In genomic region chr21:31872452-31873274, GRCh38 we compare ENCODE assay signal across 8 cellular contexts. TPM values are rescaled to one million over a fixed set of nuclear protein-coding genes. Genes with fewer than 3 reads are reported as not detected.
DNase-seq lines count a peak whose midpoint lies in the region; ATAC-seq and TF ChIP-seq lines count a peak whose summit lies in the region.

Gene HUNK (plus strand): TSS chr21:31873020. CDS start chr21:31873675, 655 bp downstream.

- no peaks in the 10 kb centered on the region for H3K79me2 ChIP-seq in GM23248 (ENCODE audit: insufficient read depth)

- peaks cover 22% of the 10 kb centered on the region for H3K4me1 Mint-ChIP-seq in stimulated activated memory B cell treated with anti-CD40 and anti-IgM and Interleukin-4, amounts not matched to agents 10 μg/mL and 1 μg/mL and 100 μg/mL, for 72 hours
- no peaks in the 10 kb centered on the region for H3K4me1 Mint-ChIP-seq in HFFc6 (ENCODE audit: low read depth)

- POLR2A ChIA-PET in RWPE1 (lab: Yijun Ruan, JAX; ENCODE audit: low non-redundant PET) = no interaction called here

- DNase-seq in AG09309 (ENCODE audit: low read depth) = no peak
- peak; percentile 75 for DNase-seq in GM23248
- peak; percentile 95 for DNase-seq in NCI-H82 (lab: John Stamatoyannopoulos, UW)
- peak; percentile 12 to 32 for DNase-seq in cardiac fibroblast (ENCODE audit: low read depth in 2 of 2)
- peak; percentile 62 for DNase-seq in kidney tubule cell (ENCODE audit: low spot score)
- no peak for DNase-seq in HFFc6
- no peak for DNase-seq in RWPE1 (ENCODE audit: low spot score)

- H3K9me3 Mint-ChIP-seq in stimulated activated memory B cell treated with anti-CD40 and anti-IgM and Interleukin-4, amounts not matched to agents 10 μg/mL and 1 μg/mL and 100 μg/mL, for 72 hours = no peaks in the 10 kb centered on the region
- H3K9me3 Mint-ChIP-seq in HFFc6 = peaks cover 4% of the 10 kb centered on the region; the same call in 1 of the 2 replicates

- no peaks in the 10 kb centered on the region for H3K9me2 ChIP-seq in GM23248 (ENCODE audit: insufficient read depth)

- H3K36me3 Mint-ChIP-seq in stimulated activated memory B cell treated with anti-CD40 and anti-IgM and Interleukin-4, amounts not matched to agents 10 μg/mL and 1 μg/mL and 100 μg/mL, for 72 hours = no peaks in the 10 kb centered on the region
- H3K36me3 Mint-ChIP-seq in HFFc6 (ENCODE audit: low read depth) = no peaks in the 10 kb centered on the region

- peak within 1 kb of the TSS; percentile 88 for H2AFZ ChIP-seq in GM23248

- H3K27ac ChIP-seq in GM23248 (no peak within 1 kb of the TSS), RWPE1 (no peak within 1 kb of the TSS)

- no peaks in the 10 kb centered on the region for H3K9me3 ChIP-seq in GM23248 (ENCODE audit: low read depth)

- peaks cover 8% of the 10 kb centered on the region; the same call in 1 of the 2 replicates for H3K4me1 ChIP-seq in GM23248 (ENCODE audit: insufficient read depth)

- H3K27me3 ChIP-seq in GM23248 (replicated peaks; ENCODE audit: insufficient read depth) = peaks cover 12% of the 10 kb centered on the region

- H3K9ac ChIP-seq in GM23248 = peak within 1 kb of the TSS; percentile 55

- H3K4me3 ChIP-seq in AG09309 (ENCODE audit: control insufficient read depth, low read depth, low read length) (peak within 1 kb of the TSS; percentile 52), GM23248 (peak within 1 kb of the TSS; percentile 80), cardiac fibroblast (replicated peaks in 1 of 2; ENCODE audit: low read depth in 2 of 2, low read length in 2 of 2) (peak within 1 kb of the TSS; percentile 14 to 27)

- WGBS in GM23248 (ENCODE audit: low coverage in 1 of 2, low lambda C conversion rate in 2 of 2, missing lambda C conversion rate in 2 of 2), 2 experiments = 1 to 2% methylated on average over 59 to 71 of the region's 74 CpGs

- H3K4me3 Mint-ChIP-seq in stimulated activated memory B cell treated with anti-CD40 and anti-IgM and Interleukin-4, amounts not matched to agents 10 μg/mL and 1 μg/mL and 100 μg/mL, for 72 hours = peak within 1 kb of the TSS; percentile 76
- H3K4me3 Mint-ChIP-seq in HFFc6 = no peak within 1 kb of the TSS

- peak; percentile 49 for ATAC-seq in stimulated activated memory B cell treated with anti-CD40 and anti-IgM and Interleukin-4, amounts not matched to agents 10 μg/mL and 1 μg/mL and 100 μg/mL, for 72 hours

- CTCF ChIA-PET in RWPE1 (lab: Yijun Ruan, JAX) = interaction anchor here (0.7 to 1.1 kb wide), 2 partner anchors 91 to 492 kb away, joined by 3 to 4 read pairs; no protein-coding TSS in a partner anchor

- no peaks in the 10 kb centered on the region for H3K36me3 ChIP-seq in GM23248 (ENCODE audit: low read depth)

- H3K27ac Mint-ChIP-seq in stimulated activated memory B cell treated with anti-CD40 and anti-IgM and Interleukin-4, amounts not matched to agents 10 μg/mL and 1 μg/mL and 100 μg/mL, for 72 hours = no peak within 1 kb of the TSS
- H3K27ac Mint-ChIP-seq in HFFc6 = no peak within 1 kb of the TSS

- H4K20me1 ChIP-seq in GM23248 (ENCODE audit: insufficient read depth) = no peaks in the 10 kb centered on the region

- peaks cover 73% of the 10 kb centered on the region for H3K27me3 Mint-ChIP-seq in stimulated activated memory B cell treated with anti-CD40 and anti-IgM and Interleukin-4, amounts not matched to agents 10 μg/mL and 1 μg/mL and 100 μg/mL, for 72 hours
- peaks cover 18% of the 10 kb centered on the region for H3K27me3 Mint-ChIP-seq in HFFc6 (ENCODE audit: insufficient read depth)

- peak within 1 kb of the TSS; percentile 83 for H3K4me2 ChIP-seq in GM23248 (ENCODE audit: unreplicated experiment)

- no peaks in the 10 kb centered on the region for H3F3A ChIP-seq in GM23248 (ENCODE audit: insufficient read depth)

- in situ Hi-C loops in GM23248 (cut with MboI) = no loop called here

- TF ChIP-seq CTCF in AG09309 (IDR thresholded peaks at IDR 0.05; ENCODE audit: control insufficient read depth, insufficient read depth, low read depth, low read length, missing control alignments) (no peak), cardiac fibroblast (IDR thresholded peaks at IDR 0.05; ENCODE audit: low read depth, low read length) (no peak), HFFc6 (IDR thresholded peaks at IDR 0.05) (no peak), RWPE1 (conservative IDR thresholded peaks at IDR 0.05; ENCODE audit: low read depth) (no peak)

RNA-seq across cellular contexts. Expression of gene HUNK, which starts in this region (rescaled TPM):
- total RNA-seq in GM23248 (2014; rRNA removed; shearing (Covaris generic)) = 1.3 and 2.5 TPM in 2 replicates
- polyA plus RNA-seq in GM23248 (2016; fragmentation: Nextera tagmentation; extraction: Ambion mirVana) = 0.30 and 0.32 TPM in 2 replicates
- not detected for total RNA-seq in HFFc6 (2021; fragmentation: NEBNext Ultra II Directional; extraction: Animal tissue kit (Norgen Biotek cat#: 25700))

Comparison
In these comparisons a context has a peak if more than half of its experiments do, and no peak if none do; other contexts are left out.
1. DNase-seq: peak in GM23248 (single experiment), NCI-H82 (single experiment), cardiac fibroblast (2 of 2) and kidney tubule cell (single experiment); none in AG09309 (single experiment), HFFc6 (single experiment) and RWPE1 (single experiment).
2. H3K4me3 ChIP-seq: peak in every context shown above with its lines; median percentile 80 in GM23248; 52 in AG09309; 20 in cardiac fibroblast.